ENCODE assay signal across 8 cellular contexts in genomic region chr9:114611516-114612271, GRCh38. TPM values are rescaled to one million over a fixed set of nuclear protein-coding genes. Genes with fewer than 3 reads are reported as not detected.
DNase-seq lines count a peak whose midpoint lies in the region; ATAC-seq and TF ChIP-seq lines count a peak whose summit lies in the region.

No MANE protein-coding gene starts in this region.

- H3K4me1 ChIP-seq in mammary epithelial cell (ENCODE audit: insufficient read depth, low read length) (peaks cover 9% of the 10 kb centered on the region), smooth muscle cell (ENCODE audit: low read depth) (no peaks in the 10 kb centered on the region)

- no peaks in the 10 kb centered on the region for H3K36me3 ChIP-seq in mammary epithelial cell (ENCODE audit: insufficient read depth, low read length)
- H3K36me3 ChIP-seq in smooth muscle cell (ENCODE audit: low read depth), result no peaks in the 10 kb centered on the region

- intact Hi-C loops in mammary epithelial cell (cut with micrococcal nuclease), result no loop called here

- H3K36me3 Mint-ChIP-seq in IgD-negative memory B cell, result peaks cover 2% of the 10 kb centered on the region

- H3K27ac Mint-ChIP-seq in IgD-negative memory B cell, result peak overlapping the region; percentile 91 to 94 (median 94)

- no peaks in the 10 kb centered on the region for H3K9me3 ChIP-seq in mammary epithelial cell (replicated peaks; ENCODE audit: insufficient read depth, low read length)
- no peaks in the 10 kb centered on the region for H3K9me3 ChIP-seq in smooth muscle cell (replicated peaks; ENCODE audit: low read depth)

- no peaks in the 10 kb centered on the region for H3K9me3 Mint-ChIP-seq in IgD-negative memory B cell

- peaks cover 8% of the 10 kb centered on the region for H3F3A ChIP-seq in smooth muscle cell (ENCODE audit: low read depth)

- in situ Hi-C loops in mammary epithelial cell (cut with MboI; ENCODE audit: low sequenced_read_pairs in 2 of 2), result no loop called here

- H3K9ac ChIP-seq in mammary epithelial cell (ENCODE audit: insufficient read depth, low read length) (peak overlapping the region; percentile 50), smooth muscle cell (ENCODE audit: low read depth) (peak overlapping the region; percentile 80)

- no TSS peak for BruUV-seq in mammary epithelial cell (replicated peaks; lab: Mats Ljungman, UMichigan)

- H3K4me3 ChIP-seq in mammary epithelial cell (replicated peaks in 1 of 3; ENCODE audit: insufficient read depth in 1 of 3, low read depth in 2 of 3, low read length in 3 of 3), result peak overlapping the region; percentile 20 to 50 (median 50)
- H3K4me3 ChIP-seq in smooth muscle cell, result peak overlapping the region; percentile 81

- dilution Hi-C loops in mammary epithelial cell (cut with HindIII; ENCODE audit: low sequenced_read_pairs), result no loop called here

- peak; percentile 86 for DNase-seq in GM03348 (ENCODE audit: low spot score)
- peak; percentile 54 for DNase-seq in SW480 (ENCODE audit: low spot score)
- peak; percentile 46 for DNase-seq in mammary epithelial cell
- DNase-seq in islet precursor cell, result peak; percentile 77
- peak; percentile 49 for DNase-seq in smooth muscle cell (lab: John Stamatoyannopoulos, UW; ENCODE audit: unreplicated experiment)
- no peak for DNase-seq in SHP77 treated with DMSO at 0.1 percent for 48 hours (lab: John Stamatoyannopoulos, UW)

- H2AFZ ChIP-seq in mammary epithelial cell (ENCODE audit: low read depth, low read length), result peak overlapping the region; percentile 96
- H2AFZ ChIP-seq in smooth muscle cell (ENCODE audit: low read depth), result peak overlapping the region; percentile 82

- no peaks in the 10 kb centered on the region for H3K79me2 ChIP-seq in mammary epithelial cell (ENCODE audit: insufficient read depth, low read length)
- peaks cover 43% of the 10 kb centered on the region for H3K79me2 ChIP-seq in smooth muscle cell (ENCODE audit: low read depth)

- H3K4me3 Mint-ChIP-seq in IgD-negative memory B cell, result peak overlapping the region; percentile 87 to 98 (median 96)

- H3K27ac ChIP-seq in mammary epithelial cell (ENCODE audit: insufficient read depth, low read depth, low read length) (peak overlapping the region; percentile 26), smooth muscle cell (ENCODE audit: low read depth) (peak overlapping the region; percentile 61)

- H3K27me3 Mint-ChIP-seq in IgD-negative memory B cell, result no peaks in the 10 kb centered on the region

- H3K4me2 ChIP-seq in mammary epithelial cell (ENCODE audit: insufficient read depth, low read depth, low read length) (peak overlapping the region; percentile 85), smooth muscle cell (peak overlapping the region; percentile 99)

- ATAC-seq in GM21576 (IDR thresholded peaks at IDR 0.05; ENCODE audit: unreplicated experiment), result peak; percentile 30

- CTCF ChIA-PET in mammary epithelial cell (lab: Charles Lee; ENCODE audit: low non-redundant PET), result no interaction called here

- 30% methylated on average over 15 of the region's 58 CpGs for WGBS in mammary epithelial cell (ENCODE audit: low coverage, missing lambda C conversion rate)
- 16% methylated on average over 21 of the region's 58 CpGs for WGBS in smooth muscle cell (ENCODE audit: low lambda C conversion rate)

- peaks cover 42 to 55% (median 48%) of the 10 kb centered on the region in 3 donors for H3K4me1 Mint-ChIP-seq in IgD-negative memory B cell

- H3K27me3 ChIP-seq in mammary epithelial cell (ENCODE audit: insufficient read depth, low read length) (no peaks in the 10 kb centered on the region), smooth muscle cell (ENCODE audit: low read depth) (no peaks in the 10 kb centered on the region)

- TF ChIP-seq CTCF in mammary epithelial cell (conservative IDR thresholded peaks at IDR 0.05 in 1 of 2, IDR thresholded peaks at IDR 0.05 in 1 of 2; ENCODE audit: extremely low read depth in 1 of 2, insufficient read depth in 1 of 2, low read depth in 1 of 2, low read length in 2 of 2) (no peak), smooth muscle cell (IDR thresholded peaks at IDR 0.05; ENCODE audit: borderline replicate concordance, insufficient read depth, poor library complexity, severe bottlenecking) (no peak)

- H4K20me1 ChIP-seq in mammary epithelial cell (ENCODE audit: insufficient read depth, low read length) (no peaks in the 10 kb centered on the region), smooth muscle cell (ENCODE audit: low read depth) (no peaks in the 10 kb centered on the region)

RNA-seq across cellular contexts. Expression of gene TMEM268, which starts 0.6 kb away (rescaled TPM):
- 15.9 TPM for polyA plus RNA-seq in IgD-negative memory B cell
- total RNA-seq in mammary epithelial cell, result 10 to 100 TPM in 1 of 2 donors, 1 to 10 TPM in 1; 9.3 to 13.2 TPM
- polyA plus RNA-seq in mammary epithelial cell, result 5.6 TPM
- 4.6 TPM for polyA minus RNA-seq in mammary epithelial cell
- 5.8 and 9.3 TPM in 2 replicates for total RNA-seq in smooth muscle cell
- polyA plus RNA-seq in smooth muscle cell, result 8.1 and 9.3 TPM in 2 replicates

RNA-seq across cellular contexts. Expression of gene ATP6V1G1, which starts 24.1 kb away (rescaled TPM):
- polyA plus RNA-seq in IgD-negative memory B cell (361 TPM), mammary epithelial cell (102 TPM), smooth muscle cell (335 and 340 TPM in 2 replicates)
- total RNA-seq in mammary epithelial cell (100 to 1,000 TPM in 1 of 2 donors, 10 to 100 TPM in 1; 99.6 to 130 TPM), smooth muscle cell (389 and 400 TPM in 2 replicates)
- 84.9 TPM for polyA minus RNA-seq in mammary epithelial cell

RNA-seq across cellular contexts. Expression of gene TEX53, which starts 45.9 kb away (rescaled TPM):
- polyA plus RNA-seq in IgD-negative memory B cell (not detected), mammary epithelial cell (not detected), smooth muscle cell (not detected in 2 replicates)
- total RNA-seq in mammary epithelial cell (not detected), smooth muscle cell (not detected in 2 replicates)
- polyA minus RNA-seq in mammary epithelial cell, result not detected
